ENCODE assay signal across 9 cellular contexts in the genomic region with DNA sequence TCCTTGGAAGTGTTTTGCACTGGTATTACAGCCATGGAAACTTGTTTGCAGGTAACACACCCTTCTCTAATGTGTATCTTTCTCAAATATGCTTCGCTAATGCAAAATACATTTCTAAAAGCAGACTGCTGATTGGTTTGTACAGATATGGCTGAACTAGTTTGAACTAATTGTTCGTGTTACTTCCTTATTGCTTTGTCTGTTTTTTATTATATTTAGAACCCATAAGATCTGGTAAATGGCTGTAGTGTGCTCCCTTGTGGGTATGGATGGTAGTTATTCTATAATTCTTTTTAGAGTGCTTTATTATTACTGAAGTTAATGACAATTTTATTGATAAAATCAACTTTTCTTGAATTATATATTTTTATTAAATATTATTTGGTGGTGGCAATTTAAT. TPM values are rescaled to one million over a fixed set of nuclear protein-coding genes. Genes with fewer than 3 reads are reported as not detected.
A peak's percentile ranks its signal among the peaks of the same experiment; 100 is the strongest.
DNase-seq lines count a peak whose midpoint lies in the region; ATAC-seq, FAIRE-seq and TF ChIP-seq lines count a peak whose summit lies in the region.
"Had no signal": no experiment of that assay in that cellular context is flagged by ENCODE, and none has a peak within 500 bp of the region (broad histone marks: within the 10 kb centered on the region; RNA-seq: fewer than 3 reads in every experiment).

No MANE protein-coding gene starts in this region.

- H3K27me3 ChIP-seq in sigmoid colon: no peaks in the 10 kb centered on the region

- TF ChIP-seq CTCF in sigmoid colon (IDR thresholded peaks at IDR 0.05): peak in 2 of 4 experiments; percentile 37 to 47

- no peak for TF ChIP-seq EP300 in sigmoid colon (IDR thresholded peaks at IDR 0.05)

- H3K27ac ChIP-seq in sigmoid colon: peak overlapping the region in 3 of 4 donors; percentile 6 to 62 (median 46)

- ATAC-seq in GM18519 (IDR thresholded peaks at IDR 0.05; ENCODE audit: low FRiP score, unreplicated experiment): no peak
- no peak for ATAC-seq in GM19455 (IDR thresholded peaks at IDR 0.05; ENCODE audit: unreplicated experiment)

- peak; percentile 40 for FAIRE-seq in TTC549 (lab: Jason Lieb, UNC)
- FAIRE-seq: A204.1 had no signal

- TF ChIP-seq POLR2A in sigmoid colon (IDR thresholded peaks at IDR 0.05): no peak

- 11 to 35% methylated on average over 2 of the region's 2 CpGs for WGBS in sigmoid colon, 2 donors

- H3K4me3 ChIP-seq in sigmoid colon: peak overlapping the region in 1 of 4 donors; percentile 23

- DNase-seq in DMS53 (lab: John Stamatoyannopoulos, UW): peak; percentile 43
- DNase-seq in DMS53 treated with DMSO at 0.1 percent for 48 hours (lab: John Stamatoyannopoulos, UW; ENCODE audit: unreplicated experiment): no peak
- peak; percentile 56 for DNase-seq in globus pallidus (ENCODE audit: low spot score)
- no peak for DNase-seq in sigmoid colon
- no peak for DNase-seq in DMS 273 treated with DMSO at 0.1 percent for 48 hours (lab: John Stamatoyannopoulos, UW)

- peaks cover 0 to 5% (median 0%) of the 10 kb centered on the region in 4 donors for H3K36me3 ChIP-seq in sigmoid colon

- H3K9me3 ChIP-seq in sigmoid colon: peaks cover 0 to 4% (median 0%) of the 10 kb centered on the region in 4 donors

- H3K4me1 ChIP-seq in sigmoid colon: peaks cover 0 to 48% (median 33%) of the 10 kb centered on the region in 4 donors

- intact Hi-C loops in sigmoid colon (cut with DNase I): loop anchor here (5.0 kb wide), 2 partner anchors 161 to 181 kb away; no protein-coding TSS in a partner anchor

RNA-seq across cellular contexts. Expression of gene ATF7IP, which starts 53.0 kb away (rescaled TPM):
- total RNA-seq in sigmoid colon: 10 to 100 TPM; 27.7 to 58.4 (median 44.6) TPM
- 10 to 100 TPM in 1 of 3 donors, 1 to 10 TPM in 2; 3.0 to 17.0 (median 3.6) TPM for polyA plus RNA-seq in sigmoid colon

Comparison
In these comparisons a context has a peak if more than half of its experiments do, and no peak if none do; other contexts are left out.
1. DNase-seq: peak in DMS53 (single experiment) and globus pallidus (single experiment); none in DMS53 treated with DMSO at 0.1 percent for 48 hours (single experiment), sigmoid colon (single experiment) and DMS 273 treated with DMSO at 0.1 percent for 48 hours (single experiment).